Comparison of ENCODE assay signal across 25 cellular contexts in the genomic region with DNA sequence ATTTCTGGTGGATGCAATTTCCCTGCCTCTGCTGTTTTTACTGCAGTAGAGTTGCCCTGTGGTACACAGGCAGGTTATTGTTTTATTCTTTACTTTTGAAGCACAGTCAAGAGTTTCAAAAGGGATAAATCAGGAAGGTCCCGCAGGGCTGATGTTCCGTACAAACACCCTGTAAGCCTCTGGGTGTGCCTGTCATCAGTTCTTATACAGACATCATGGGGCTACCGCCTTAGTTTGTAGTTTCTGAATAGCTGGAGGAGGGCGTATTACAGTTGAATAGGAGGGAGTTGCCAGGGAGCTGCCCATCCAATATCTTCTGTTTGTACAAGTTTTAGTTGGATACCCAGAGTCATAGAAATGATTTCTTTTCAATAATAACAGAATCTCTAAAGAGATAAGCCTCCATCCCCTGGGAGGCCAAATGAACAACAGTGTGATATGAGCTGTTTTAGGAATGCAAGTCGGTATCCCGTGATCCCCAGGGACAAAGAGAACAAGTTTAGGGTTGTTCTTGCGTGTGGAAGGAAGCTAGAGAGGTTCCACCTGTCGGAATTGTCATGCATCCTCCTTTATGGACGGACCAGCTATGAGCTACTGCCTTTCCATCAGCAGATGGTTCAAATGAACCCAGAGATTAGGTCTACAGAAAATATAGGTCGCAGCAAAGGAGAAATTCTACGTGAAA.
DNase-seq lines count a peak whose midpoint lies in the region; ATAC-seq and TF ChIP-seq lines count a peak whose summit lies in the region.
"Had no signal": no experiment of that assay in that cellular context is flagged by ENCODE, and none has a peak within 500 bp of the region (broad histone marks: within the 10 kb centered on the region; RNA-seq: fewer than 3 reads in every experiment).

No MANE protein-coding gene starts in this region.

- H3K9me3 ChIP-seq in SJCRH30 (replicated peaks): no peaks in the 10 kb centered on the region
- H3K9me3 ChIP-seq in hepatocyte (ENCODE audit: low read depth): no peaks in the 10 kb centered on the region
- H3K9me3 ChIP-seq in spleen: peaks cover 0 to 3% (median 0%) of the 10 kb centered on the region in 8 donors
- H3K9me3 ChIP-seq: suprapubic skin had no signal

- H3K4me3 ChIP-seq in SJCRH30 (no peak overlapping the region), hepatocyte (no peak overlapping the region), spleen (peak overlapping the region in 1 of 8 donors; percentile 18)
- H3K4me3 ChIP-seq: smooth muscle cell, suprapubic skin had no signal

- H3K79me2 ChIP-seq in hepatocyte: no peaks in the 10 kb centered on the region

- intact Hi-C loops in spleen (cut with DNase I; ENCODE audit: low total_unique reads): no loop called here

- peak overlapping the region; percentile 4; the same call in 1 of the 2 replicates for H3K27ac ChIP-seq in SJCRH30
- peak overlapping the region; percentile 60 for H3K27ac ChIP-seq in hepatocyte
- H3K27ac ChIP-seq in spleen: peak overlapping the region in 6 of 8 donors; percentile 36 to 92 (median 80)
- H3K27ac ChIP-seq: brain microvascular endothelial cell, suprapubic skin had no signal

- no peak for TF ChIP-seq CTCF in hepatocyte (IDR thresholded peaks at IDR 0.05; ENCODE audit: poor library complexity)
- no peak for TF ChIP-seq CTCF in spleen (IDR thresholded peaks at IDR 0.05 in 8 of 11, conservative IDR thresholded peaks at IDR 0.05 in 3 of 11)

- no peak for TF ChIP-seq POLR2A in spleen (IDR thresholded peaks at IDR 0.05)

- H3K4me2 ChIP-seq in hepatocyte: no peak overlapping the region
- H3K4me2 ChIP-seq: smooth muscle cell had no signal

- H3K4me1 ChIP-seq in SJCRH30 (peaks cover 33% of the 10 kb centered on the region), hepatocyte (ENCODE audit: insufficient read depth) (peaks cover 27% of the 10 kb centered on the region), spleen (peaks cover 0 to 39% (median 16%) of the 10 kb centered on the region in 6 donors)

- ATAC-seq in esophagus mucosa (no peak), HG03469 (IDR thresholded peaks at IDR 0.05; ENCODE audit: unreplicated experiment) (no peak)
- ATAC-seq: activated CD8-positive, alpha-beta T cell treated with anti-CD3 and anti-CD28 coated beads for 36 hours; naive thymus-derived CD8-positive, alpha-beta T cell had no signal

- no peaks in the 10 kb centered on the region for H4K20me1 ChIP-seq in hepatocyte (ENCODE audit: insufficient read depth, poor library complexity, severe bottlenecking)

- no peak overlapping the region for H2AFZ ChIP-seq in hepatocyte

- no peaks in the 10 kb centered on the region for H3K9me2 ChIP-seq in hepatocyte (replicated peaks; ENCODE audit: insufficient read depth)

- 78% methylated on average over 11 of the region's 11 CpGs for WGBS in hepatocyte (ENCODE audit: low lambda C conversion rate, missing lambda C conversion rate)
- 88 to 93% (median 91%) methylated on average over 11 of the region's 11 CpGs for WGBS in spleen, 5 donors

- H3K27me3 ChIP-seq in SJCRH30 (no peaks in the 10 kb centered on the region), hepatocyte (no peaks in the 10 kb centered on the region), spleen (replicated peaks in 1 of 7) (no peaks in the 10 kb centered on the region)
- H3K27me3 ChIP-seq: brain microvascular endothelial cell had no signal

- H3K36me3 ChIP-seq in SJCRH30 (no peaks in the 10 kb centered on the region), hepatocyte (replicated peaks; ENCODE audit: insufficient read depth, low read depth) (no peaks in the 10 kb centered on the region), spleen (no peaks in the 10 kb centered on the region)
- H3K36me3 ChIP-seq: brain microvascular endothelial cell, suprapubic skin had no signal

- peak; percentile 8 for DNase-seq in NCI-H748 (lab: John Stamatoyannopoulos, UW; ENCODE audit: unreplicated experiment)
- no peak for DNase-seq in NCI-H748 treated with DMSO at 0.1 percent for 48 hours (lab: John Stamatoyannopoulos, UW)
- peak; percentile 79 to 89 for DNase-seq in SJCRH30
- DNase-seq in hepatocyte (ENCODE audit: low spot score): no peak
- DNase-seq in spleen: no peak
- DNase-seq in NCI-H187 (lab: John Stamatoyannopoulos, UW): no peak
- DNase-seq: activated CD4-positive, alpha-beta T cell treated with anti-CD3 and anti-CD28 coated beads for 1 hour; activated CD8-positive, alpha-beta T cell treated with anti-CD3 and anti-CD28 coated beads for 36 hours; activated naive CD4-positive, alpha-beta T cell treated with anti-CD3 and anti-CD28 coated beads, Interleukin-2, amount 50 U/mL, for 16 hours; amniotic stem cell; brain microvascular endothelial cell; CD4-positive, CD25-positive, alpha-beta regulatory T cell; IMR-90; islet precursor cell; MV-4-11; naive thymus-derived CD8-positive, alpha-beta T cell; NCI-H1436; NCI-H526 treated with DMSO at 0.1 percent for 48 hours; SHP77; stimulated activated CD4-positive, alpha-beta T cell treated with anti-CD3 and anti-CD28 coated beads, Interleukin-1b, Interleukin-23, amount 100 ng/mL, for 48 hours; stimulated activated naive CD4-positive, alpha-beta T cell treated with Interleukin-2 at 50 U/mL for 16 hours had no signal

Comparison
In these comparisons a context has a peak if more than half of its experiments do, and no peak if none do; other contexts are left out.
1. DNase-seq: peak in NCI-H748 (single experiment) and SJCRH30 (2 of 2); none in NCI-H748 treated with DMSO at 0.1 percent for 48 hours (single experiment), hepatocyte (single experiment), spleen (single experiment) and NCI-H187 (0 of 2).
2. H3K27ac ChIP-seq: peak in every context shown above with its lines; median percentile 80 in spleen; 60 in hepatocyte; 4 in SJCRH30.